In the genomic region with DNA sequence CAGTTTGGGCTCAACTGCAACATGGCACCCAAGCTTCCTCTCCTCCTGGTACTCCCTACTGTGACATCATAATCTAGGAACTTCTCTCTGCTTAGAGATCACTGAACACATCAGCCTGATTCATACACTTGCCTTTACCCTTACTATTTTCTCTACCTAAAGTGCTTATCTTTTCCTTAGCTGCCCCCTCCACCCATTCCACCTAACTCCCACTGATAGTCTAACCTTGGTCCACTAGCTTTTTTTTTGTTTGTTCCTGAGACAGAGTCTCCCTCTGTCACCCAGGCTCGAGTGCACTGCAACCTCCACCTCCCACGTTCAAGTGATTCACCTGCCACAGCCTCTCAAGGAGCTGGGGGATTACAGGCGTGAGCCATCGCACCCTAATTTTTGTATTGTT, we compare ENCODE assay signal across 1 cellular context.
TF ChIP-seq lines count a peak whose summit lies in the region.

No MANE protein-coding gene starts in this region.

TF ChIP-seq in HEK293, 187 proteins besides CTCF, POLR2A, EP300 and RAD21 (continued from another document):
- TF ChIP-seq ZSCAN5A (tag by site-specific recombination; IDR thresholded peaks at IDR 0.05): no peak
- TF ChIP-seq, protein P1, sequence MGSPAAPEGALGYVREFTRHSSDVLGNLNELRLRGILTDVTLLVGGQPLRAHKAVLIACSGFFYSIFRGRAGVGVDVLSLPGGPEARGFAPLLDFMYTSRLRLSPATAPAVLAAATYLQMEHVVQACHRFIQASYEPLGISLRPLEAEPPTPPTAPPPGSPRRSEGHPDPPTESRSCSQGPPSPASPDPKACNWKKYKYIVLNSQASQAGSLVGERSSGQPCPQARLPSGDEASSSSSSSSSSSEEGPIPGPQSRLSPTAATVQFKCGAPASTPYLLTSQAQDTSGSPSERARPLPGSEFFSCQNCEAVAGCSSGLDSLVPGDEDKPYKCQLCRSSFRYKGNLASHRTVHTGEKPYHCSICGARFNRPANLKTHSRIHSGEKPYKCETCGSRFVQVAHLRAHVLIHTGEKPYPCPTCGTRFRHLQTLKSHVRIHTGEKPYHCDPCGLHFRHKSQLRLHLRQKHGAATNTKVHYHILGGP (tag by site-specific recombination; IDR thresholded peaks at IDR 0.05): no peak
